25 cellular contexts compared by ENCODE assay signal in genomic region chr21:43934716-43935705, GRCh38.
DNase-seq lines count a peak whose midpoint lies in the region; ATAC-seq and TF ChIP-seq lines count a peak whose summit lies in the region.
"Had no signal": no experiment of that assay in that cellular context is flagged by ENCODE, and none has a peak within 500 bp of the region (broad histone marks: within the 10 kb centered on the region; RNA-seq: fewer than 3 reads in every experiment).

No MANE protein-coding gene starts in this region.

- no peak overlapping the region for H3K4me3 ChIP-seq in mucosa of stomach (ENCODE audit: low read length)
- H3K4me3 ChIP-seq in thoracic aorta: no peak overlapping the region
- H3K4me3 ChIP-seq: BLaER1 treated with 17β-estradiol and CSF1 and Interleukin-3, amounts not matched to agents 10 nM and 100 nM; colonic mucosa; left lung; SK-N-MC had no signal

- ATAC-seq in thoracic aorta (ENCODE audit: insufficient number of reproducible peaks, low FRiP score, low read depth) (no peak), GM21619 (IDR thresholded peaks at IDR 0.05; ENCODE audit: unreplicated experiment) (no peak), GM19023 (IDR thresholded peaks at IDR 0.05; ENCODE audit: unreplicated experiment) (no peak)
- ATAC-seq: activated CD8-positive, alpha-beta T cell treated with anti-CD3 and anti-CD28 coated beads, Interleukin-2, amount 10 ng/mL, durations not matched to agents 7 days and 5 days; activated naive CD4-positive, alpha-beta T cell treated with anti-CD3 and anti-CD28 coated beads, Interleukin-2, amount 50 U/mL, for 72 hours; activated T-helper 17 cell treated with anti-CD3 and anti-CD28 coated beads, Interleukin-2, amount 50 U/mL, for 72 hours; PC-3 had no signal

- H3K4me1 ChIP-seq in mucosa of stomach (ENCODE audit: control insufficient read depth, insufficient read depth, low read length) (peaks cover 32% of the 10 kb centered on the region), thoracic aorta (ENCODE audit: control insufficient read depth in 1 of 2, low read depth in 2 of 2) (peaks cover 7 to 22% of the 10 kb centered on the region in 2 donors)
- H3K4me1 ChIP-seq: colonic mucosa had no signal

- H3K27me3 ChIP-seq in mucosa of stomach (ENCODE audit: control insufficient read depth, insufficient read depth, low read length) (no peaks in the 10 kb centered on the region), thoracic aorta (replicated peaks; ENCODE audit: insufficient read depth) (no peaks in the 10 kb centered on the region)
- H3K27me3 ChIP-seq: BLaER1 treated with 17β-estradiol and CSF1 and Interleukin-3, amounts not matched to agents 10 nM and 100 nM; colonic mucosa; left lung; neutrophil had no signal

- H3K36me3 ChIP-seq in mucosa of stomach (ENCODE audit: control insufficient read depth, insufficient read depth, low read length) (no peaks in the 10 kb centered on the region), thoracic aorta (no peaks in the 10 kb centered on the region)
- H3K36me3 ChIP-seq: colonic mucosa, neutrophil had no signal

- TF ChIP-seq CTCF in VCaP (conservative IDR thresholded peaks at IDR 0.05) (no peak), thoracic aorta (IDR thresholded peaks at IDR 0.05) (no peak)

- H3K9me3 ChIP-seq in mucosa of stomach (ENCODE audit: control insufficient read depth, low read length): no peaks in the 10 kb centered on the region
- H3K9me3 ChIP-seq in thoracic aorta: no peaks in the 10 kb centered on the region
- H3K9me3 ChIP-seq: BLaER1 treated with 17β-estradiol and CSF1 and Interleukin-3, amounts not matched to agents 10 nM and 100 nM; colonic mucosa; left lung; neutrophil had no signal

- peak overlapping the region; percentile 45 for H3K27ac ChIP-seq in VCaP
- peak overlapping the region; percentile 76 for H3K27ac ChIP-seq in caudate nucleus (ENCODE audit: low read depth, low read length)
- H3K27ac ChIP-seq in thoracic aorta: peak overlapping the region; percentile 70 to 74
- H3K27ac ChIP-seq: BLaER1 treated with 17β-estradiol and CSF1 and Interleukin-3, amounts not matched to agents 10 nM and 100 nM; colonic mucosa; epithelial cell of prostate; HL-60; neutrophil; SK-N-MC had no signal

- peak in 4 of 61 donors; percentile 23 to 57 (median 40) for DNase-seq in caudate nucleus (lab: John Stamatoyannopoulos, UW)
- no peak for DNase-seq in thoracic aorta (ENCODE audit: low spot score)
- DNase-seq in stimulated activated naive CD4-positive, alpha-beta T cell (lab: John Stamatoyannopoulos, UW): no peak
- DNase-seq: activated CD8-positive, alpha-beta T cell treated with anti-CD3 and anti-CD28 coated beads, Interleukin-2, amount 10 ng/mL, durations not matched to agents 7 days and 5 days; colonic mucosa; effector CD8-positive, alpha-beta T cell; Kasumi-1; NCI-H2081; NCI-H2227 treated with DMSO at 0.1 percent for 48 hours; NCI-H526 treated with DMSO at 0.1 percent for 48 hours; NK-92 treated with Interleukin-12 subunit alpha and Interleukin-12 subunit beta, amount 100 ng/mL, for 24 hours; PC-3; stimulated activated CD8-positive, alpha-beta memory T cell treated with anti-CD3 and anti-CD28 coated beads, Interleukin-4, amount 100 ng/mL, for 48 hours had no signal

- peak overlapping the region; percentile 23 for H3K9ac ChIP-seq in mucosa of stomach (ENCODE audit: low read length)
